ENCODE assay signal across 8 cellular contexts in the genomic region with DNA sequence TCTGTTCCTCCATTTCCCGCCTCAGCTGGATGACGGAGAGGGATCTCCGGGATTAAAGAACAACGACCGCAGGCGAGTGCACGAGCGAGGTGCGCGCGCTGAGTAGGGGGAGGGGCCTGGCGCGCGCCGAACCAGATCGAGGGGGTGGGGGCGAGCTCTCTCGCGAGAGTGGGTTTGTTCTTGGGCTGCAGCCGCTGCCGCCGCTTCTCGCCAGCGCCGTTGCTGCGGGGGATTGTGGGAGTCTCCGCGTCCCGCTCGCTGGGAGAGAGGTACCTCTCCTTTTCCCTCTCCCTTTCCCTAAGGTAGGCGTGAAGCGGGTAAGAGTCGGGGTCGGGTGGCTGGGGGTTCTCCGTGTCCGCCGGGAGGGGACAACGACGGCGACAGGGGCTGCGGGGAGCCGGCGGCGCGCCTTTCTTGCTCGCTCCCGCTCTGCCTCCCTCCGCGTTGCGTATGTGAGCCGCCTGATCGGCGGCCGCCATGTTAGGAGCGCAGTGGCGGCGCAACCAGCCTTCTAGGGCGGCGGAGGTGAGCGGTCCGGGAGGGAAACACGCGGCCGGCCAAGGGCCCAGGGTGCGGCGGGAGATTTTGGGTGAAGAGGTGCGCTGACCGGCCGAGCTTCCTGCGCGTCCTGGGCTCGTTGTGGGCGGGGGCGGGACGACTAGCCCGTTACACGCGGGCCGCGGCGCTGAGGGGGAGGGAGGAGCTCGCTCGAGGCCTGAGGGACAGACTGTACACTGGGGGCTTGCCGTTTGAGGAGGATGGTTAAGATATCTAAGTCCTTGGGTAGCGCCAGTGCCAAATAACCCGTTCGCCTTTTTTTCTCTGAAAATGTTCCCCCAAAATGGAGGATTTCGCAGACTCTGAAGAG. TPM values are rescaled to one million over a fixed set of nuclear protein-coding genes. Genes with fewer than 3 reads are reported as not detected.
DNase-seq lines count a peak whose midpoint lies in the region; ATAC-seq, FAIRE-seq and TF ChIP-seq lines count a peak whose summit lies in the region.

A gene with protein sequence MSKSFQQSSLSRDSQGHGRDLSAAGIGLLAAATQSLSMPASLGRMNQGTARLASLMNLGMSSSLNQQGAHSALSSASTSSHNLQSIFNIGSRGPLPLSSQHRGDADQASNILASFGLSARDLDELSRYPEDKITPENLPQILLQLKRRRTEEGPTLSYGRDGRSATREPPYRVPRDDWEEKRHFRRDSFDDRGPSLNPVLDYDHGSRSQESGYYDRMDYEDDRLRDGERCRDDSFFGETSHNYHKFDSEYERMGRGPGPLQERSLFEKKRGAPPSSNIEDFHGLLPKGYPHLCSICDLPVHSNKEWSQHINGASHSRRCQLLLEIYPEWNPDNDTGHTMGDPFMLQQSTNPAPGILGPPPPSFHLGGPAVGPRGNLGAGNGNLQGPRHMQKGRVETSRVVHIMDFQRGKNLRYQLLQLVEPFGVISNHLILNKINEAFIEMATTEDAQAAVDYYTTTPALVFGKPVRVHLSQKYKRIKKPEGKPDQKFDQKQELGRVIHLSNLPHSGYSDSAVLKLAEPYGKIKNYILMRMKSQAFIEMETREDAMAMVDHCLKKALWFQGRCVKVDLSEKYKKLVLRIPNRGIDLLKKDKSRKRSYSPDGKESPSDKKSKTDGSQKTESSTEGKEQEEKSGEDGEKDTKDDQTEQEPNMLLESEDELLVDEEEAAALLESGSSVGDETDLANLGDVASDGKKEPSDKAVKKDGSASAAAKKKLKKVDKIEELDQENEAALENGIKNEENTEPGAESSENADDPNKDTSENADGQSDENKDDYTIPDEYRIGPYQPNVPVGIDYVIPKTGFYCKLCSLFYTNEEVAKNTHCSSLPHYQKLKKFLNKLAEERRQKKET (plus strand): TSS at position 237 of the 868 bp plus-strand sequence. CDS start 13,676 bp downstream, outside the sequence.

- CTCF ChIA-PET in Caco-2 (lab: Charles Lee), result interaction anchor here (0.6 to 1.1 kb wide), 7 partner anchors 10 to 1017 kb away, joined by 3 to 8 read pairs (median 4); no protein-coding TSS in a partner anchor

- no TSS peak for BruUV-seq in Caco-2 (replicated peaks; lab: Mats Ljungman, UMichigan)

- H3K9me3 Mint-ChIP-seq in Caco-2 (ENCODE audit: unreplicated experiment) (no peaks in the 10 kb centered on the region), mesothelial cell of epicardium (no peaks in the 10 kb centered on the region)

- H3F3A ChIP-seq in OCI-LY1 (ENCODE audit: insufficient read depth, low read length), result no peaks in the 10 kb centered on the region

- H3K79me2 ChIP-seq in OCI-LY1 (ENCODE audit: insufficient read depth, low read length), result peaks cover 49% of the 10 kb centered on the region

- POLR2A ChIA-PET in Caco-2 (lab: Charles Lee), result interaction anchor here (0.6 to 2.0 kb wide), 21 partner anchors 10 to 800 kb away, joined by 3 to 38 read pairs (median 7); a partner anchor contains a TSS

- H3K4me1 ChIP-seq in Caco-2 (peaks cover 12% of the 10 kb centered on the region; the same call in 1 of the 2 replicates), HUES64 (ENCODE audit: insufficient read depth, low read length) (peaks cover 31% of the 10 kb centered on the region), OCI-LY1 (ENCODE audit: insufficient read depth, low read length, severe bottlenecking) (peaks cover 38% of the 10 kb centered on the region)

- ATAC-seq in GM21423 (IDR thresholded peaks at IDR 0.05; ENCODE audit: unreplicated experiment), result peak; percentile 79

- H3K4me1 Mint-ChIP-seq in Caco-2 (ENCODE audit: low read depth, unreplicated experiment) (peaks cover 21% of the 10 kb centered on the region), mesothelial cell of epicardium (peaks cover 34% of the 10 kb centered on the region)

- H3K4me3 ChIP-seq in Caco-2 (ENCODE audit: low read depth, low read length) (peak within 1 kb of the TSS; percentile 76), HUES64 (ENCODE audit: low read length) (peak within 1 kb of the TSS; percentile 82), OCI-LY1 (ENCODE audit: low read depth, low read length, poor library complexity, severe bottlenecking) (peak within 1 kb of the TSS; percentile 97)

- H3K27me3 ChIP-seq in Caco-2 (replicated peaks; ENCODE audit: control insufficient read depth, insufficient read depth, low read length), result no peaks in the 10 kb centered on the region
- H3K27me3 ChIP-seq in HUES64 (ENCODE audit: insufficient read depth, low read length), result no peaks in the 10 kb centered on the region
- no peaks in the 10 kb centered on the region for H3K27me3 ChIP-seq in OCI-LY1 (ENCODE audit: insufficient read depth, low read length)

- peaks cover 50% of the 10 kb centered on the region for H3K36me3 Mint-ChIP-seq in Caco-2 (ENCODE audit: insufficient read depth, unreplicated experiment)
- H3K36me3 Mint-ChIP-seq in mesothelial cell of epicardium, result no peaks in the 10 kb centered on the region

- H3K36me3 ChIP-seq in Caco-2 (ENCODE audit: control insufficient read depth, insufficient read depth, low read length), result no peaks in the 10 kb centered on the region
- H3K36me3 ChIP-seq in HUES64 (ENCODE audit: insufficient read depth, low read length), result peaks cover 15% of the 10 kb centered on the region
- H3K36me3 ChIP-seq in OCI-LY1 (ENCODE audit: insufficient read depth, low read length), result peaks cover 16% of the 10 kb centered on the region

- H3K9ac ChIP-seq in HUES64 (ENCODE audit: low read depth, low read length) (peak within 1 kb of the TSS; percentile 99), OCI-LY1 (ENCODE audit: low read length) (peak within 1 kb of the TSS; percentile 97)

- FAIRE-seq in endometrium (lab: Jason Lieb, UNC), result peak; percentile 33

- no peak within 1 kb of the TSS for H2AFZ ChIP-seq in OCI-LY1 (ENCODE audit: low read length)

- no peaks in the 10 kb centered on the region for H4K20me1 ChIP-seq in OCI-LY1 (ENCODE audit: insufficient read depth, low read length)

- H3K27ac Mint-ChIP-seq in Caco-2 (ENCODE audit: unreplicated experiment), result peak within 1 kb of the TSS; percentile 99
- peak within 1 kb of the TSS; percentile 99 for H3K27ac Mint-ChIP-seq in mesothelial cell of epicardium

- peak within 1 kb of the TSS; percentile 68 for H3K4me2 ChIP-seq in OCI-LY1 (ENCODE audit: low read length)

- no peaks in the 10 kb centered on the region for H3K27me3 Mint-ChIP-seq in Caco-2 (ENCODE audit: insufficient read depth, unreplicated experiment)
- no peaks in the 10 kb centered on the region for H3K27me3 Mint-ChIP-seq in mesothelial cell of epicardium (ENCODE audit: low read depth)

- under 1% methylated on average over 80 of the region's 88 CpGs for WGBS in HUES64

- H3K9me3 ChIP-seq in Caco-2 (no peaks in the 10 kb centered on the region), HUES64 (ENCODE audit: insufficient read depth, low read depth, low read length) (no peaks in the 10 kb centered on the region), OCI-LY1 (ENCODE audit: low read length) (no peaks in the 10 kb centered on the region)

- H3K4me3 Mint-ChIP-seq in Caco-2 (ENCODE audit: unreplicated experiment) (peak within 1 kb of the TSS; percentile 96), mesothelial cell of epicardium (peak within 1 kb of the TSS; percentile 98)

- intact Hi-C loops in Caco-2 (cut with micrococcal nuclease; ENCODE audit: unreplicated experiment), result loop anchor here (1.0 kb wide), 1 partner anchor 48 kb away; a partner anchor contains a TSS

- DNase-seq in Caco-2, result peak; percentile 96
- DNase-seq in activated CD8-positive, alpha-beta memory T cell treated with anti-CD3 and anti-CD28 coated beads, Interleukin-2, amount 50 U/mL, for 4 hours, result peak; percentile 93
- peak; percentile 91 to 93 for DNase-seq in mesothelial cell of epicardium (ENCODE audit: low spot score in 2 of 2, unreplicated experiment in 2 of 2)
- DNase-seq in stimulated activated CD8-positive, alpha-beta memory T cell treated with anti-CD3 and anti-CD28 coated beads, Interleukin-15, amount 100 ng/mL, for 48 hours (ENCODE audit: low read depth in 2 of 2), result peak; percentile 84 to 89

- no peak for TF ChIP-seq CTCF in Caco-2 (IDR thresholded peaks at IDR 0.05; ENCODE audit: insufficient read depth in 1 of 2, low read depth in 1 of 2, low read length in 1 of 2, severe bottlenecking in 1 of 2, unreplicated experiment in 1 of 2)
- no peak for TF ChIP-seq CTCF in OCI-LY1 (IDR thresholded peaks at IDR 0.05; ENCODE audit: low read length)
- TF ChIP-seq CTCF in mesothelial cell of epicardium (IDR thresholded peaks at IDR 0.05; ENCODE audit: unreplicated experiment), result no peak

- no peaks in the 10 kb centered on the region for H3K9me2 ChIP-seq in OCI-LY1 (ENCODE audit: low read depth, low read length)

- H3K27ac ChIP-seq in HUES64 (ENCODE audit: low read depth, low read length) (peak within 1 kb of the TSS; percentile 100), OCI-LY1 (ENCODE audit: low read depth, low read length, poor library complexity, severe bottlenecking) (peak within 1 kb of the TSS; percentile 91)

RNA-seq across cellular contexts. Expression of the gene that starts here (rescaled TPM):
- 194 and 200 TPM in 2 replicates for total RNA-seq in Caco-2 (2022)
- polyA plus RNA-seq in HUES64 (2013, experiment 1 of 2), result 432 TPM
- polyA plus RNA-seq in HUES64 (2013, experiment 2 of 2), result 426 TPM
- 267 to 318 TPM (median 280 TPM) in 3 replicates for total RNA-seq in mesothelial cell of epicardium

Comparison
In these comparisons a context has a peak if more than half of its experiments do, and no peak if none do; other contexts are left out.
1. Peak in every context shown above with its lines: DNase-seq, ATAC-seq, H3K4me3 ChIP-seq and H3K27ac ChIP-seq.